Comparison of ENCODE assay signal across 20 cellular contexts in genomic region chr9:76759726-76760125, GRCh38. TPM values are rescaled to one million over a fixed set of nuclear protein-coding genes. Genes with fewer than 3 reads are reported as not detected.
DNase-seq lines count a peak whose midpoint lies in the region; ATAC-seq, FAIRE-seq and TF ChIP-seq lines count a peak whose summit lies in the region.
"Had no signal": no experiment of that assay in that cellular context is flagged by ENCODE, and none has a peak within 500 bp of the region (broad histone marks: within the 10 kb centered on the region; RNA-seq: fewer than 3 reads in every experiment).

No MANE protein-coding gene starts in this region.

- H3K4me3 ChIP-seq in left ventricle myocardium inferior: no peak overlapping the region
- H3K4me3 ChIP-seq: right lobe of liver had no signal

- H3K27me3 Mint-ChIP-seq in glutamatergic neuron (ENCODE audit: unreplicated experiment): peaks cover 7% of the 10 kb centered on the region
- peaks cover 8% of the 10 kb centered on the region for H3K27me3 Mint-ChIP-seq in CD4-positive, alpha-beta T cell

- no peak overlapping the region for H3K27ac ChIP-seq in left ventricle myocardium inferior (replicated peaks)
- H3K27ac ChIP-seq in CD4-positive, alpha-beta T cell (ENCODE audit: low read depth, low read length): no peak overlapping the region
- H3K27ac ChIP-seq: epithelial cell of prostate, right lobe of liver, RWPE1 had no signal

- POLR2A ChIA-PET in CD4-positive, alpha-beta T cell (lab: Charles Lee): no interaction called here

- FAIRE-seq in D721Med (lab: Jason Lieb, UNC): no peak

- intact Hi-C loops in left ventricle myocardium inferior (cut with micrococcal nuclease): no loop called here
- intact Hi-C loops in CD4-positive, alpha-beta T cell (cut with DNase I, micrococcal nuclease): no loop called here

- no peaks in the 10 kb centered on the region for H3K9me3 ChIP-seq in left ventricle myocardium inferior (replicated peaks)
- H3K9me3 ChIP-seq in CD4-positive, alpha-beta T cell (ENCODE audit: control insufficient read depth, low read length): no peaks in the 10 kb centered on the region
- H3K9me3 ChIP-seq: right lobe of liver had no signal

- H3K4me1 ChIP-seq in left ventricle myocardium inferior: no peaks in the 10 kb centered on the region
- H3K4me1 ChIP-seq: right lobe of liver had no signal

- peak overlapping the region; percentile 63 for H3K27ac Mint-ChIP-seq in glutamatergic neuron (ENCODE audit: unreplicated experiment)
- H3K27ac Mint-ChIP-seq in CD4-positive, alpha-beta T cell: no peak overlapping the region
- H3K27ac Mint-ChIP-seq: activated naive CD4-positive, alpha-beta T cell treated with anti-CD3 and anti-CD28 coated beads for 36 hours; HFFc6 had no signal

- H3K4me3 Mint-ChIP-seq in glutamatergic neuron (ENCODE audit: unreplicated experiment): peak overlapping the region; percentile 47
- no peak overlapping the region for H3K4me3 Mint-ChIP-seq in CD4-positive, alpha-beta T cell
- H3K4me3 Mint-ChIP-seq: activated naive CD4-positive, alpha-beta T cell treated with anti-CD3 and anti-CD28 coated beads for 36 hours; HFFc6 had no signal

- no peak for TF ChIP-seq CTCF in glutamatergic neuron (IDR thresholded peaks at IDR 0.05; ENCODE audit: partially characterized antibody, unreplicated experiment)
- TF ChIP-seq CTCF in left ventricle myocardium inferior (IDR thresholded peaks at IDR 0.05; ENCODE audit: borderline replicate concordance): no peak
- no peak for TF ChIP-seq CTCF in CD4-positive, alpha-beta T cell (IDR thresholded peaks at IDR 0.05)
- no peak for TF ChIP-seq CTCF in D721Med (IDR thresholded peaks at IDR 0.05; ENCODE audit: insufficient read depth, missing control alignments)

- H3K36me3 Mint-ChIP-seq in glutamatergic neuron (ENCODE audit: unreplicated experiment): peaks cover 4% of the 10 kb centered on the region
- no peaks in the 10 kb centered on the region for H3K36me3 Mint-ChIP-seq in CD4-positive, alpha-beta T cell (ENCODE audit: low read depth)

- H3K9me3 Mint-ChIP-seq in glutamatergic neuron (ENCODE audit: unreplicated experiment): peaks cover 14% of the 10 kb centered on the region
- no peaks in the 10 kb centered on the region for H3K9me3 Mint-ChIP-seq in CD4-positive, alpha-beta T cell
- H3K9me3 Mint-ChIP-seq: activated naive CD4-positive, alpha-beta T cell treated with anti-CD3 and anti-CD28 coated beads for 36 hours; HFFc6 had no signal

- ATAC-seq in CD4-positive, alpha-beta T cell (ENCODE audit: poor library complexity): no peak
- ATAC-seq in HG02885 (IDR thresholded peaks at IDR 0.05; ENCODE audit: poor library complexity, unreplicated experiment): no peak
- ATAC-seq: right lobe of liver had no signal

- H3K4me1 Mint-ChIP-seq in glutamatergic neuron (ENCODE audit: low read depth, unreplicated experiment): peaks cover 62% of the 10 kb centered on the region
- H3K4me1 Mint-ChIP-seq in CD4-positive, alpha-beta T cell (ENCODE audit: low read depth): no peaks in the 10 kb centered on the region

- H3K36me3 ChIP-seq in left ventricle myocardium inferior: no peaks in the 10 kb centered on the region
- H3K36me3 ChIP-seq: right lobe of liver had no signal

- DNase-seq in DMS153 (lab: John Stamatoyannopoulos, UW) (peak; percentile 86), NCI-H1092 treated with DMSO at 0.1 percent for 48 hours (lab: John Stamatoyannopoulos, UW) (peak; percentile 51), NCI-H748 (lab: John Stamatoyannopoulos, UW; ENCODE audit: unreplicated experiment) (peak; percentile 99), glutamatergic neuron (peak; percentile 27), left ventricle myocardium inferior (no peak), D721Med (ENCODE audit: insufficient read length, low spot score) (no peak)
- no peak for DNase-seq in CD4-positive, alpha-beta T cell
- DNase-seq: activated CD4-positive, alpha-beta T cell treated with anti-CD3 and anti-CD28 coated beads for 4 hours; activated naive CD4-positive, alpha-beta T cell treated with anti-CD3 and anti-CD28 coated beads for 36 hours; cortex of kidney; HFFc6; islet precursor cell; KG1; NCI-H2227 treated with DMSO at 0.1 percent for 48 hours; right lobe of liver; stimulated activated CD4-positive, alpha-beta T cell treated with anti-CD3 and anti-CD28 coated beads, Interleukin-4, amount 100 ng/mL, for 24 hours; trophoblast cell had no signal

- CTCF ChIA-PET in CD4-positive, alpha-beta T cell (lab: Charles Lee): no interaction called here

- peaks cover 18% of the 10 kb centered on the region for H3K27me3 ChIP-seq in left ventricle myocardium inferior (ENCODE audit: low read depth)
- H3K27me3 ChIP-seq in CD4-positive, alpha-beta T cell (ENCODE audit: control insufficient read depth, insufficient read depth, low read length): no peaks in the 10 kb centered on the region
- H3K27me3 ChIP-seq: right lobe of liver had no signal

RNA-seq across cellular contexts. Expression of gene PCA3, which starts 4.5 kb away (rescaled TPM):
- total RNA-seq in glutamatergic neuron (ENCODE audit: unreplicated experiment) (not detected), left ventricle myocardium inferior (not detected)
- total RNA-seq in CD4-positive, alpha-beta T cell: not detected
- total RNA-seq: activated naive CD4-positive, alpha-beta T cell treated with anti-CD3 and anti-CD28 coated beads for 36 hours; HFFc6 had no signal

Comparison
In these comparisons a context has a peak if more than half of its experiments do, and no peak if none do; other contexts are left out.
1. DNase-seq: peak in DMS153 (single experiment), NCI-H1092 treated with DMSO at 0.1 percent for 48 hours (single experiment), NCI-H748 (single experiment) and glutamatergic neuron (single experiment); none in left ventricle myocardium inferior (single experiment), CD4-positive, alpha-beta T cell (0 of 10) and D721Med (single experiment).